Comparison of ENCODE assay signal across 1 cellular context in the genomic region with DNA sequence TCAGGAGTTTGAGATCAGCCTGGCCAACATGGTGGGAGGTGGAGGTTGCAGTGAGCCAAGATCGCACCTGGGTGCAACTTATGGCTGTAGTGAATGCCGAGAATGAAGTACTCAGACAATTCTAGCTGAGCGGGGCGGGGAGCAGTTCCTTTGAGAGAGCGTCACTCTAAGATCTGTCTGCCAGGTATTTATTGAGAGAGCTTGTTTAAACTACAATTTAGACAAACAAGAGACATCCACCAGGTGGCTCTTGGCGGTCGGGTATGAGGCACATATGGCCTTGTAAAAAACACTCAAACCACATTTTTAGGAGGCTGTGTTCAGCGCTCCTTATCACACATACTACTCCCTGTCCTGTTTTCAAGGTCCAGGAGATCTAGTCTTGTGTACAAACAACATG.
A peak's percentile ranks its signal among the peaks of the same experiment; 100 is the strongest.
TF ChIP-seq lines count a peak whose summit lies in the region.

No MANE protein-coding gene starts in this region.

TF ChIP-seq in HepG2, 621 proteins besides CTCF, POLR2A, EP300 and RAD21:
- TF ChIP-seq NFKBIZ (CRISPR knock-in tag; IDR thresholded peaks at IDR 0.05) = no peak
- TF ChIP-seq SMC3 (IDR thresholded peaks at IDR 0.05; ENCODE audit: low read length) = peak; percentile 35; the same call in 1 of the 2 replicates
- TF ChIP-seq STAG1 (CRISPR knock-in tag; IDR thresholded peaks at IDR 0.05) = peak; percentile 57
